8 cellular contexts compared by ENCODE assay signal in the genomic region with DNA sequence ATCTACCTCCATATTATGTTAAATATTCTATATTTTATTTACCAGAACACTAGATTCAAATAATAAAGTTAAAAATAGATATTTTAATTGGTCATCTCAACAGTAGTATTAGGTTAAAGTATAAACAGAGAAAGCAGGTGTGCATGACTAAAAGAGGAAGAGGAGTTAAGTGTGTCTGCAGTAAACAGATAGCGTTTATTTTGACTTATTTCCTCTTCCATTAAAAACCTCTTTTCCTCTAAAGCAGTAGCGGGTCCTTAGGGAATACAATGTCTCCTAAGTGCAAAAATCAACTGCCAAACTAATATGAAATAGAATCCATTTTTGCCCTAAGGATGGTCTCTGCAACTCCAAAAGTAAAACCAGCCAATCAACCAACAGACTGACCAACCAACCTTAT. TPM values are rescaled to one million over a fixed set of nuclear protein-coding genes. Genes with fewer than 3 reads are reported as not detected.
A peak's percentile ranks its signal among the peaks of the same experiment; 100 is the strongest.
DNase-seq lines count a peak whose midpoint lies in the region; ATAC-seq, FAIRE-seq and TF ChIP-seq lines count a peak whose summit lies in the region.

No MANE protein-coding gene starts in this region.

- no peak for TF ChIP-seq CTCF in stomach (IDR thresholded peaks at IDR 0.05)

- DNase-seq in activated CD4-positive, alpha-beta T cell treated with anti-CD3 and anti-CD28 coated beads, Interleukin-2, amount 10 ng/mL, durations not matched to agents 24 days and 14 days, result no peak
- DNase-seq in activated CD4-positive, alpha-beta T cell treated with anti-CD3 and anti-CD28 coated beads, Interleukin-2, amount 50 U/mL, for 48 hours, result no peak
- DNase-seq in NCI-H2171 treated with DMSO at 0.1 percent for 48 hours (lab: John Stamatoyannopoulos, UW) (peak; percentile 46), stomach (no peak)
- DNase-seq in activated CD8-positive, alpha-beta memory T cell treated with anti-CD3 and anti-CD28 coated beads, Interleukin-2, amount 50 U/mL, for 4 hours, result no peak

- no peak for ATAC-seq in HG02970 (IDR thresholded peaks at IDR 0.05; ENCODE audit: low FRiP score, unreplicated experiment)
- no peak for ATAC-seq in HG02763 (IDR thresholded peaks at IDR 0.05; ENCODE audit: unreplicated experiment)

- FAIRE-seq in endometrium (lab: Jason Lieb, UNC), result peak; percentile 26

- peaks cover 3 to 68% (median 35%) of the 10 kb centered on the region in 4 donors for H3K4me1 ChIP-seq in stomach

- intact Hi-C loops in activated CD4-positive, alpha-beta T cell treated with anti-CD3 and anti-CD28 coated beads, Interleukin-2, amount 10 ng/mL, durations not matched to agents 24 days and 14 days (cut with micrococcal nuclease), result no loop called here
- intact Hi-C loops in stomach (cut with DNase I; ENCODE audit: low total_unique reads), result no loop called here

- no peak for TF ChIP-seq EP300 in stomach (IDR thresholded peaks at IDR 0.05)

- no peak overlapping the region for H3K4me3 ChIP-seq in stomach

- H3K4me1 Mint-ChIP-seq in activated CD4-positive, alpha-beta T cell treated with anti-CD3 and anti-CD28 coated beads, Interleukin-2, amount 10 ng/mL, durations not matched to agents 24 days and 14 days, result peaks cover 24% of the 10 kb centered on the region

- H3K36me3 Mint-ChIP-seq in activated CD4-positive, alpha-beta T cell treated with anti-CD3 and anti-CD28 coated beads, Interleukin-2, amount 10 ng/mL, durations not matched to agents 24 days and 14 days (ENCODE audit: low read depth), result peaks cover 7% of the 10 kb centered on the region

- peaks cover 0 to 10% (median 0%) of the 10 kb centered on the region in 4 donors for H3K36me3 ChIP-seq in stomach

- H3K27ac ChIP-seq in stomach, result peak overlapping the region in 4 of 5 donors; percentile 55 to 83 (median 60)

- no peaks in the 10 kb centered on the region for H3K9me3 ChIP-seq in stomach

- H3K4me3 Mint-ChIP-seq in activated CD4-positive, alpha-beta T cell treated with anti-CD3 and anti-CD28 coated beads, Interleukin-2, amount 10 ng/mL, durations not matched to agents 24 days and 14 days, result no peak overlapping the region

- H3K9me3 Mint-ChIP-seq in activated CD4-positive, alpha-beta T cell treated with anti-CD3 and anti-CD28 coated beads, Interleukin-2, amount 10 ng/mL, durations not matched to agents 24 days and 14 days, result no peaks in the 10 kb centered on the region

- H3K27ac Mint-ChIP-seq in activated CD4-positive, alpha-beta T cell treated with anti-CD3 and anti-CD28 coated beads, Interleukin-2, amount 10 ng/mL, durations not matched to agents 24 days and 14 days, result peak overlapping the region; percentile 64

- H3K27me3 Mint-ChIP-seq in activated CD4-positive, alpha-beta T cell treated with anti-CD3 and anti-CD28 coated beads, Interleukin-2, amount 10 ng/mL, durations not matched to agents 24 days and 14 days, result no peaks in the 10 kb centered on the region

- H3K27me3 ChIP-seq in stomach, result no peaks in the 10 kb centered on the region

- no peak for TF ChIP-seq POLR2A in stomach (IDR thresholded peaks at IDR 0.05)

- whole genome bisulfite sequencing in stomach, 5 donors, result 65 to 82% (median 73%) methylated on average over 2 of the region's 2 CpGs

RNA-seq across cellular contexts. Expression of gene EIF2AK3, which starts 27.7 kb away (rescaled TPM):
- total RNA-seq in activated CD4-positive, alpha-beta T cell treated with anti-CD3 and anti-CD28 coated beads, Interleukin-2, amount 10 ng/mL, durations not matched to agents 24 days and 14 days, result 20.2 and 22.8 TPM in 2 replicates
- total RNA-seq in stomach, result 10 to 100 TPM; 33.3 to 92.3 (median 57.7) TPM
- polyA plus RNA-seq in stomach, result 1 to 10 TPM; 4.8 to 7.6 (median 6.6) TPM
